30 cellular contexts compared by ENCODE assay signal in the genomic region with DNA sequence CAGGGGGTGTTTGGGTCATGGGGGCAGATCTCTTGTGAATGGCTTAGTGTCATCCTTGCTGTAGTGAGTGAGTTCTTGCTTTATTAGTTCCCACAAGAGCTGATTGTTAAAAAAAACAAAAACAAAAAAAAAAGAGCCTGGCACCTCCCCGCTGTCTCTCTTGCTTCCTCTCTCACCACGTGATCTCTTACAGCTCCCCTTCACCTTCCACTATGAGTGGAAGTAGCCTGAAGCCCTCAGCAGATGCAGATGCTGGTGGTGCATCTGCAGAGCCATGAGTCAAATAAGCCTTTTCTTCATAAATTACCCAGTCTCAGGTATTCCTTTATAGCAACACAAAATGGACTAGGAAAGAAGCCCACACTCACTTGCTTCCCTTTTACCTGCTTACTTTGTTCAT.
"Had no signal": no experiment of that assay in that cellular context is flagged by ENCODE, and none has a peak within 500 bp of the region (broad histone marks: within the 10 kb centered on the region; RNA-seq: fewer than 3 reads in every experiment).

No MANE protein-coding gene starts in this region.

- DNase-seq: activated CD4-positive, alpha-beta memory T cell treated with anti-CD3 and anti-CD28 coated beads, Interleukin-2, amount 10 ng/mL, durations not matched to agents 7 days and 5 days; activated CD4-positive, alpha-beta T cell treated with anti-CD3 and anti-CD28 coated beads for 1 hour; activated CD4-positive, alpha-beta T cell treated with anti-CD3 and anti-CD28 coated beads for 48 hours; activated CD4-positive, CD25-positive, alpha-beta regulatory T cell; activated CD8-positive, alpha-beta memory T cell treated with anti-CD3 and anti-CD28 coated beads for 24 hours; activated CD8-positive, alpha-beta memory T cell treated with anti-CD3 and anti-CD28 coated beads, Interleukin-2, amount 10 ng/mL, durations not matched to agents 7 days and 5 days; activated CD8-positive, alpha-beta memory T cell treated with anti-CD3 and anti-CD28 coated beads, Interleukin-2, amount 50 U/mL, for 48 hours; activated effector memory CD4-positive, alpha-beta T cell treated with Interleukin-2 at 50 U/mL for 16 hours; activated naive CD8-positive, alpha-beta T cell treated with anti-CD3 and anti-CD28 coated beads, Interleukin-2, amount 10 ng/mL, durations not matched to agents 7 days and 5 days; activated T-cell treated with anti-CD3 and anti-CD28 coated beads, Interleukin-2, amount 50 U/mL, for 48 hours; body of pancreas; central memory CD4-positive, alpha-beta T cell; MM.1S; MV-4-11; NCI-H1092; NCI-H1436 treated with DMSO at 0.1 percent for 48 hours; NCI-H1694 treated with DMSO at 0.1 percent for 48 hours; NCI-H2029; NCI-H345; NCI-H524 treated with DMSO at 0.1 percent for 48 hours; NK-92 treated with Interleukin-12 subunit alpha and Interleukin-12 subunit beta, amount 100 ng/mL, for 24 hours; PC-9; SIG-M5; T-cell; T-helper 9 cell had no signal

- H3K4me3 Mint-ChIP-seq: activated CD4-positive, alpha-beta memory T cell treated with anti-CD3 and anti-CD28 coated beads, Interleukin-2, amount 10 ng/mL, durations not matched to agents 7 days and 5 days; activated CD8-positive, alpha-beta memory T cell treated with anti-CD3 and anti-CD28 coated beads, Interleukin-2, amount 10 ng/mL, durations not matched to agents 7 days and 5 days; activated naive CD4-positive, alpha-beta T cell treated with anti-CD3 and anti-CD28 coated beads, Interleukin-2, amount 50 U/mL, for 24 hours; activated naive CD8-positive, alpha-beta T cell treated with anti-CD3 and anti-CD28 coated beads, Interleukin-2, amount 10 ng/mL, durations not matched to agents 7 days and 5 days; T-cell had no signal

- H3K9me3 Mint-ChIP-seq: activated naive CD8-positive, alpha-beta T cell treated with anti-CD3 and anti-CD28 coated beads, Interleukin-2, amount 10 ng/mL, durations not matched to agents 7 days and 5 days; T-cell had no signal

- H3K4me1 Mint-ChIP-seq: activated CD4-positive, alpha-beta memory T cell treated with anti-CD3 and anti-CD28 coated beads, Interleukin-2, amount 10 ng/mL, durations not matched to agents 7 days and 5 days; activated CD8-positive, alpha-beta memory T cell treated with anti-CD3 and anti-CD28 coated beads, Interleukin-2, amount 10 ng/mL, durations not matched to agents 7 days and 5 days; activated naive CD4-positive, alpha-beta T cell treated with anti-CD3 and anti-CD28 coated beads, Interleukin-2, amount 50 U/mL, for 24 hours; activated naive CD8-positive, alpha-beta T cell treated with anti-CD3 and anti-CD28 coated beads, Interleukin-2, amount 10 ng/mL, durations not matched to agents 7 days and 5 days had no signal

- H3K27ac Mint-ChIP-seq: activated CD4-positive, alpha-beta memory T cell treated with anti-CD3 and anti-CD28 coated beads, Interleukin-2, amount 10 ng/mL, durations not matched to agents 7 days and 5 days; activated CD8-positive, alpha-beta memory T cell treated with anti-CD3 and anti-CD28 coated beads, Interleukin-2, amount 10 ng/mL, durations not matched to agents 7 days and 5 days; activated naive CD4-positive, alpha-beta T cell treated with anti-CD3 and anti-CD28 coated beads, Interleukin-2, amount 50 U/mL, for 24 hours; activated naive CD8-positive, alpha-beta T cell treated with anti-CD3 and anti-CD28 coated beads, Interleukin-2, amount 10 ng/mL, durations not matched to agents 7 days and 5 days; T-cell had no signal

- H3K27ac ChIP-seq: body of pancreas, PC-9, RWPE1, VCaP had no signal

- H3K27me3 Mint-ChIP-seq: activated naive CD4-positive, alpha-beta T cell treated with anti-CD3 and anti-CD28 coated beads, Interleukin-2, amount 50 U/mL, for 24 hours; activated naive CD8-positive, alpha-beta T cell treated with anti-CD3 and anti-CD28 coated beads, Interleukin-2, amount 10 ng/mL, durations not matched to agents 7 days and 5 days; T-cell had no signal

- H3K27me3 ChIP-seq: body of pancreas had no signal

- H3K4me2 ChIP-seq: PC-9 had no signal

- ATAC-seq: activated CD8-positive, alpha-beta memory T cell treated with anti-CD3 and anti-CD28 coated beads, Interleukin-2, amount 10 ng/mL, durations not matched to agents 7 days and 5 days; body of pancreas; Right ventricle myocardium inferior; SK-N-SH treated with all-trans-retinoic acid at 6 μM for 48 hours; T-cell had no signal

- H3K4me3 ChIP-seq: body of pancreas, PC-9 had no signal

- H3K36me3 Mint-ChIP-seq: activated CD8-positive, alpha-beta memory T cell treated with anti-CD3 and anti-CD28 coated beads, Interleukin-2, amount 10 ng/mL, durations not matched to agents 7 days and 5 days; activated naive CD8-positive, alpha-beta T cell treated with anti-CD3 and anti-CD28 coated beads, Interleukin-2, amount 10 ng/mL, durations not matched to agents 7 days and 5 days; T-cell had no signal

- H2AFZ ChIP-seq: PC-9 had no signal

- H3K9me3 ChIP-seq: body of pancreas had no signal
